In genomic region chr17:82449883-82450356, GRCh38 we compare ENCODE assay signal across 8 cellular contexts. TPM values are rescaled to one million over a fixed set of nuclear protein-coding genes. Genes with fewer than 3 reads are reported as not detected.
A peak's percentile ranks its signal among the peaks of the same experiment; 100 is the strongest.
DNase-seq lines count a peak whose midpoint lies in the region; ATAC-seq and TF ChIP-seq lines count a peak whose summit lies in the region.

No MANE protein-coding gene starts in this region.

- no peaks in the 10 kb centered on the region for H3K36me3 ChIP-seq in GM23248 (ENCODE audit: low read depth)
- H3K36me3 ChIP-seq in naive thymus-derived CD4-positive, alpha-beta T cell (ENCODE audit: control insufficient read depth in 2 of 3, insufficient read depth in 3 of 3, low read length in 3 of 3): peaks cover 0 to 25% (median 0%) of the 10 kb centered on the region in 3 experiments
- peaks cover 0 to 23% (median 4%) of the 10 kb centered on the region in 4 donors for H3K36me3 ChIP-seq in upper lobe of left lung

- CTCF ChIA-PET in naive thymus-derived CD4-positive, alpha-beta T cell (lab: Charles Lee): no interaction called here
- CTCF ChIA-PET in GM10248 (lab: Yijun Ruan, JAX): interaction anchor here (0.8 to 1.6 kb wide), 3 partner anchors 101 to 152 kb away, joined by 4 to 5 read pairs (median 4); no protein-coding TSS in a partner anchor

- TF ChIP-seq CTCF in upper lobe of left lung (IDR thresholded peaks at IDR 0.05): no peak
- TF ChIP-seq CTCF in GM10248 (IDR thresholded peaks at IDR 0.05; ENCODE audit: control extremely low read depth, extremely low read depth, low read depth, missing control alignments): no peak

- POLR2A ChIA-PET in naive thymus-derived CD4-positive, alpha-beta T cell (lab: Charles Lee): interaction anchor here (0.9 to 4.8 kb wide), 8 partner anchors 8 to 490 kb away, joined by 3 to 38 read pairs (median 7); partner anchors contain the start of gene NARF
- POLR2A ChIA-PET in GM10248 (lab: Yijun Ruan, JAX): interaction anchor here (0.6 to 1.1 kb wide), 3 partner anchors 8 to 400 kb away, joined by 3 to 5 read pairs (median 3); partner anchors contain the start of gene OGFOD3

- WGBS in GM23248 (ENCODE audit: low coverage in 1 of 2, low lambda C conversion rate in 2 of 2, missing lambda C conversion rate in 2 of 2), 2 experiments: 38 to 39% methylated on average over 18 of the region's 18 CpGs
- WGBS in upper lobe of left lung, 2 donors: 49 to 60% methylated on average over 15 to 18 of the region's 18 CpGs

- H3K27me3 ChIP-seq in GM23248 (replicated peaks; ENCODE audit: insufficient read depth) (no peaks in the 10 kb centered on the region), upper lobe of left lung (no peaks in the 10 kb centered on the region)
- H3K27me3 ChIP-seq in naive thymus-derived CD4-positive, alpha-beta T cell (ENCODE audit: control insufficient read depth in 2 of 2, insufficient read depth in 2 of 2, low read length in 2 of 2): no peaks in the 10 kb centered on the region

- in situ Hi-C loops in GM23248 (cut with MboI): no loop called here

- H4K20me1 ChIP-seq in GM23248 (ENCODE audit: insufficient read depth): no peaks in the 10 kb centered on the region

- H3K9me3 Mint-ChIP-seq in naive thymus-derived CD4-positive, alpha-beta T cell: no peaks in the 10 kb centered on the region

- H3K9me2 ChIP-seq in GM23248 (ENCODE audit: insufficient read depth): no peaks in the 10 kb centered on the region

- H3K9me3 ChIP-seq in GM23248 (ENCODE audit: low read depth) (no peaks in the 10 kb centered on the region), T-helper 17 cell (ENCODE audit: control insufficient read depth, low read length, poor library complexity, severe bottlenecking) (no peaks in the 10 kb centered on the region), upper lobe of left lung (no peaks in the 10 kb centered on the region)
- no peaks in the 10 kb centered on the region for H3K9me3 ChIP-seq in naive thymus-derived CD4-positive, alpha-beta T cell (ENCODE audit: control insufficient read depth in 2 of 3, low read length in 3 of 3)

- H3K79me2 ChIP-seq in GM23248 (ENCODE audit: insufficient read depth): peaks cover 18% of the 10 kb centered on the region

- DNase-seq in GM23248 (peak; percentile 35), T-helper 17 cell (peak in 1 of 3 donors; percentile 21), upper lobe of left lung (no peak), HK-2 (ENCODE audit: unreplicated experiment) (no peak), GM10248 (ENCODE audit: extremely low spot score) (no peak)
- peak in 6 of 9 donors; percentile 24 to 42 (median 30) for DNase-seq in naive thymus-derived CD4-positive, alpha-beta T cell

- H3K4me1 Mint-ChIP-seq in T-helper 17 cell: peaks cover 26% of the 10 kb centered on the region
- H3K4me1 Mint-ChIP-seq in naive thymus-derived CD4-positive, alpha-beta T cell: peaks cover 22 to 49% (median 33%) of the 10 kb centered on the region in 7 donors

- intact Hi-C loops in naive thymus-derived CD4-positive, alpha-beta T cell (cut with micrococcal nuclease): loop anchor here (1.0 to 10.0 kb wide), 10 partner anchors 8 to 415 kb away; partner anchors contain the start of genes NARF (in 2 of the 2), WDR45B (in 2 of the 2), DCXR (in 1 of the 2) and FOXK2 (in 1 of the 2)

- peaks cover 2% of the 10 kb centered on the region for H3K36me3 Mint-ChIP-seq in T-helper 17 cell (ENCODE audit: low read depth)
- peaks cover 0 to 21% (median 0%) of the 10 kb centered on the region in 5 donors for H3K36me3 Mint-ChIP-seq in naive thymus-derived CD4-positive, alpha-beta T cell

- no peak for TF ChIP-seq POLR2A in upper lobe of left lung (IDR thresholded peaks at IDR 0.05)

- ATAC-seq in T-helper 17 cell (peak; percentile 14), upper lobe of left lung (ENCODE audit: low FRiP score in 2 of 2) (no peak), GM19397 (IDR thresholded peaks at IDR 0.05; ENCODE audit: unreplicated experiment) (no peak)
- no peak for ATAC-seq in naive thymus-derived CD4-positive, alpha-beta T cell

- H3K27ac ChIP-seq in GM23248 (peak overlapping the region; percentile 54), cingulate gyrus (ENCODE audit: low read depth, low read length) (peak overlapping the region; percentile 90), upper lobe of left lung (peak overlapping the region; percentile 90 to 97 (median 94))
- peak overlapping the region; percentile 86 for H3K27ac ChIP-seq in naive thymus-derived CD4-positive, alpha-beta T cell (ENCODE audit: low read depth, low read length)

- H3K4me1 ChIP-seq in GM23248 (ENCODE audit: insufficient read depth): peaks cover 13% of the 10 kb centered on the region; the same call in 1 of the 2 replicates
- H3K4me1 ChIP-seq in naive thymus-derived CD4-positive, alpha-beta T cell (ENCODE audit: control insufficient read depth in 2 of 2, insufficient read depth in 2 of 2, low read length in 2 of 2): peaks cover 14 to 22% of the 10 kb centered on the region in 2 donors
- H3K4me1 ChIP-seq in upper lobe of left lung: peaks cover 45 to 55% (median 48%) of the 10 kb centered on the region in 4 donors

- peak overlapping the region; percentile 85 for H2AFZ ChIP-seq in GM23248

- peak overlapping the region; percentile 95 for H3K4me3 Mint-ChIP-seq in T-helper 17 cell
- peak overlapping the region; percentile 93 to 99 (median 98) for H3K4me3 Mint-ChIP-seq in naive thymus-derived CD4-positive, alpha-beta T cell

- peak overlapping the region; percentile 96 for H3K27ac Mint-ChIP-seq in T-helper 17 cell
- H3K27ac Mint-ChIP-seq in naive thymus-derived CD4-positive, alpha-beta T cell: peak overlapping the region; percentile 92 to 97 (median 97)

- H3K9ac ChIP-seq in GM23248: peak overlapping the region; percentile 89

- H3K27me3 Mint-ChIP-seq in T-helper 17 cell: no peaks in the 10 kb centered on the region
- H3K27me3 Mint-ChIP-seq in naive thymus-derived CD4-positive, alpha-beta T cell: no peaks in the 10 kb centered on the region

- H3F3A ChIP-seq in GM23248 (ENCODE audit: insufficient read depth): no peaks in the 10 kb centered on the region

- H3K4me2 ChIP-seq in GM23248 (ENCODE audit: unreplicated experiment): peak overlapping the region; percentile 96

- peak overlapping the region; percentile 91 for H3K4me3 ChIP-seq in GM23248
- H3K4me3 ChIP-seq in naive thymus-derived CD4-positive, alpha-beta T cell (ENCODE audit: low read length): peak overlapping the region; percentile 92
- peak overlapping the region; percentile 71 to 84 (median 80) for H3K4me3 ChIP-seq in upper lobe of left lung

- TF ChIP-seq EP300 in upper lobe of left lung (IDR thresholded peaks at IDR 0.05): no peak

RNA-seq across cellular contexts. Expression of gene CYBC1, which starts 0.6 kb away (rescaled TPM):
- total RNA-seq in GM23248 (2014; rRNA removed; shearing (Covaris generic)): 66.5 and 93.6 TPM in 2 replicates
- polyA plus RNA-seq in GM23248 (2016; fragmentation: Nextera tagmentation; extraction: Ambion mirVana): 54.0 and 58.3 TPM in 2 replicates
- total RNA-seq in T-helper 17 cell: 100 to 1,000 TPM; 110 to 121 TPM
- 100 to 1,000 TPM; 112 to 385 (median 199) TPM for total RNA-seq in naive thymus-derived CD4-positive, alpha-beta T cell
- polyA plus RNA-seq in naive thymus-derived CD4-positive, alpha-beta T cell: 100 to 1,000 TPM; 168 to 178 TPM
- total RNA-seq in upper lobe of left lung: 100 to 1,000 TPM in 3 of 6 donors, 10 to 100 TPM in 3; 74.9 to 193 (median 108) TPM

RNA-seq across cellular contexts. Expression of gene NARF, which starts 8.6 kb away (rescaled TPM):
- 55.2 and 69.0 TPM in 2 replicates for total RNA-seq in GM23248 (2014; rRNA removed; shearing (Covaris generic))
- polyA plus RNA-seq in GM23248 (2016; fragmentation: Nextera tagmentation; extraction: Ambion mirVana): 67.2 and 70.2 TPM in 2 replicates
- total RNA-seq in T-helper 17 cell (10 to 100 TPM; 86.2 to 94.4 TPM), upper lobe of left lung (10 to 100 TPM; 28.9 to 77.8 (median 62.6) TPM)
- total RNA-seq in naive thymus-derived CD4-positive, alpha-beta T cell: 100 to 1,000 TPM in 1 of 5 experiments, 10 to 100 TPM in 4; 59.8 to 188 (median 67.1) TPM
- 100 to 1,000 TPM; 102 to 103 TPM for polyA plus RNA-seq in naive thymus-derived CD4-positive, alpha-beta T cell

RNA-seq across cellular contexts. Expression of gene OGFOD3, which starts 31.5 kb away (rescaled TPM):
- 34.1 and 44.7 TPM in 2 replicates for total RNA-seq in GM23248 (2014; rRNA removed; shearing (Covaris generic))
- 38.1 and 43.6 TPM in 2 replicates for polyA plus RNA-seq in GM23248 (2016; fragmentation: Nextera tagmentation; extraction: Ambion mirVana)
- total RNA-seq in T-helper 17 cell: 10 to 100 TPM; 15.8 to 16.5 TPM
- 10 to 100 TPM; 21.9 to 34.6 (median 32.3) TPM for total RNA-seq in naive thymus-derived CD4-positive, alpha-beta T cell
- polyA plus RNA-seq in naive thymus-derived CD4-positive, alpha-beta T cell: 10 to 100 TPM; 29.7 to 42.1 TPM
- 10 to 100 TPM; 20.0 to 76.9 (median 38.2) TPM for total RNA-seq in upper lobe of left lung

RNA-seq across cellular contexts. Expression of gene HEXD, which starts 31.8 kb away (rescaled TPM):
- 5.9 and 9.7 TPM in 2 replicates for total RNA-seq in GM23248 (2014; rRNA removed; shearing (Covaris generic))
- polyA plus RNA-seq in GM23248 (2016; fragmentation: Nextera tagmentation; extraction: Ambion mirVana): 4.1 and 5.7 TPM in 2 replicates
- total RNA-seq in T-helper 17 cell: 10 to 100 TPM; 32.2 to 33.4 TPM
- 100 to 1,000 TPM in 2 of 5 experiments, 10 to 100 TPM in 3; 62.7 to 153 (median 66.9) TPM for total RNA-seq in naive thymus-derived CD4-positive, alpha-beta T cell
- 10 to 100 TPM; 12.5 to 18.1 TPM for polyA plus RNA-seq in naive thymus-derived CD4-positive, alpha-beta T cell
- 100 to 1,000 TPM in 2 of 6 donors, 10 to 100 TPM in 4; 33.7 to 250 (median 43.4) TPM for total RNA-seq in upper lobe of left lung

Comparison
In these comparisons a context has a peak if more than half of its experiments do, and no peak if none do; other contexts are left out.
1. DNase-seq: peak in GM23248 (single experiment) and naive thymus-derived CD4-positive, alpha-beta T cell (6 of 9); none in upper lobe of left lung (0 of 2), HK-2 (single experiment) and GM10248 (single experiment).
2. Peak in every context shown above with its lines, with median percentiles within 50 percentile points of each other: H3K27ac ChIP-seq and H3K4me3 ChIP-seq.